15 cellular contexts compared by ENCODE assay signal in the genomic region with DNA sequence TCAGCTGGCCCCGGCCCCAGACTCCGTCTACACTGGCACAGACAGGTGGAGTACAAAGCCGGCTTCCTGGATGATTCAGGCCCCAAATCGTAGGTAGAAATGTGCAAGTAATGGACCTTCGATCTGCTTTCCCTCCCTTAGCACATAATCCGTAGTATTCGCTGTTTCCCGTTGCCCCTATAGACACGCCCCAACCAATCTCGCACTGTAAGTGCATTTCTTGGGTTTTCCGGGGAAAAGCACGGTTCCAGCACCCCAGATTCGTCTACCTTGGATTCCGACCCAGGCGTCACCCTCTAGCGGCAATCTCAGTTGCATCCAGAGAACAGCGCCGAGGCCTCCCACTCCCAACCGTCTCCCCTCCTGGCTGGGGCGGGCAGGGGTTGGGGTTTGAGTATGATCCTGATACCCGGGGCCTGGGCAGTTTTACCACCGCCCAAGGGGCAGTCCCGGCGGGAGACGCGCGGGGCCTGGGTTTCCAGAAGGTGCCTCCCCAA. TPM values are rescaled to one million over a fixed set of nuclear protein-coding genes. Genes with fewer than 3 reads are reported as not detected.
DNase-seq lines count a peak whose midpoint lies in the region; TF ChIP-seq lines count a peak whose summit lies in the region.
"Had no signal": no experiment of that assay in that cellular context is flagged by ENCODE, and none has a peak within 500 bp of the region (broad histone marks: within the 10 kb centered on the region; RNA-seq: fewer than 3 reads in every experiment).

No MANE protein-coding gene starts in this region.

- peaks cover 65% of the 10 kb centered on the region for H3K27me3 Mint-ChIP-seq in HFFc6 (ENCODE audit: insufficient read depth)

- H3K4me1 ChIP-seq in esophagus (ENCODE audit: control insufficient read depth in 2 of 2, insufficient read depth in 2 of 2, low read length in 1 of 2), result peaks cover 0 to 2% of the 10 kb centered on the region in 2 donors
- H3K4me1 ChIP-seq in osteoblast (ENCODE audit: insufficient read depth, low read length), result no peaks in the 10 kb centered on the region

- H3K9me3 ChIP-seq in esophagus (ENCODE audit: control insufficient read depth in 2 of 2, insufficient read depth in 1 of 2, low read depth in 1 of 2, low read length in 1 of 2), result no peaks in the 10 kb centered on the region
- H3K9me3 ChIP-seq in osteoblast (ENCODE audit: low read depth, low read length), result no peaks in the 10 kb centered on the region
- H3K9me3 ChIP-seq: body of pancreas had no signal

- WGBS in esophagus, 2 donors, result 4 to 8% methylated on average over 27 of the region's 27 CpGs

- no peak overlapping the region for H3K27ac Mint-ChIP-seq in HFFc6
- H3K27ac Mint-ChIP-seq: activated T-cell treated with anti-CD3 and anti-CD28 coated beads, Interleukin-2, amount 50 U/mL, for 72 hours; CD8-positive, alpha-beta memory T cell had no signal

- no peaks in the 10 kb centered on the region for H3K79me2 ChIP-seq in osteoblast (ENCODE audit: insufficient read depth, low read length)

- no peak overlapping the region for H3K4me3 Mint-ChIP-seq in HFFc6
- H3K4me3 Mint-ChIP-seq: activated T-cell treated with anti-CD3 and anti-CD28 coated beads, Interleukin-2, amount 50 U/mL, for 72 hours; CD8-positive, alpha-beta memory T cell had no signal

- H3K4me2 ChIP-seq in osteoblast (ENCODE audit: insufficient read depth, low read length), result no peak overlapping the region

- no peak overlapping the region for H3K4me3 ChIP-seq in AG09309 (ENCODE audit: control insufficient read depth, low read depth, low read length)
- peak overlapping the region in 1 of 2 donors; percentile 26 for H3K4me3 ChIP-seq in esophagus (ENCODE audit: low read depth in 1 of 2, low read length in 2 of 2)
- H3K4me3 ChIP-seq in osteoblast (ENCODE audit: insufficient read depth, low read length), result no peak overlapping the region
- H3K4me3 ChIP-seq: body of pancreas had no signal

- H3K27me3 ChIP-seq in esophagus (ENCODE audit: control insufficient read depth in 1 of 2, insufficient read depth in 2 of 2, low read length in 2 of 2) (peaks cover 2 to 14% of the 10 kb centered on the region in 2 donors), osteoblast (ENCODE audit: insufficient read depth, low read length) (peaks cover 94% of the 10 kb centered on the region)

- H2AFZ ChIP-seq in osteoblast (ENCODE audit: low read length), result no peak overlapping the region

- DNase-seq in AG09309 (ENCODE audit: low read depth), result no peak
- DNase-seq in HFFc6, result no peak
- DNase-seq in osteoblast (ENCODE audit: insufficient read length, low spot score, missing footprints), result peak; percentile 85
- DNase-seq in stimulated activated CD4-positive, alpha-beta T cell treated with anti-CD3 and anti-CD28 coated beads, Interleukin-1b, Interleukin-23, amount 100 ng/mL, for 48 hours, result no peak
- DNase-seq in effector CD8-positive, alpha-beta T cell (lab: John Stamatoyannopoulos, UW), result no peak
- DNase-seq in Ammon's horn (ENCODE audit: low spot score), result no peak
- no peak for DNase-seq in NCI-H345 (lab: John Stamatoyannopoulos, UW)
- DNase-seq: activated T-cell treated with anti-CD3 and anti-CD28 coated beads, Interleukin-2, amount 50 U/mL, for 72 hours; body of pancreas; CD8-positive, alpha-beta memory T cell; NCI-H1436; NCI-H526 treated with DMSO at 0.1 percent for 48 hours; stimulated activated CD4-positive, alpha-beta T cell treated with anti-CD3 and anti-CD28 coated beads, Interleukin-4, amount 100 ng/mL, for 24 hours; stimulated activated naive CD4-positive, alpha-beta T cell treated with Interleukin-2 at 50 U/mL for 16 hours had no signal

- no peaks in the 10 kb centered on the region for H3K9me3 Mint-ChIP-seq in HFFc6
- H3K9me3 Mint-ChIP-seq: activated T-cell treated with anti-CD3 and anti-CD28 coated beads, Interleukin-2, amount 50 U/mL, for 72 hours; CD8-positive, alpha-beta memory T cell had no signal

- no peaks in the 10 kb centered on the region for H3K36me3 Mint-ChIP-seq in HFFc6 (ENCODE audit: low read depth)
- H3K36me3 Mint-ChIP-seq: CD8-positive, alpha-beta memory T cell had no signal

- peak; percentile 18 for TF ChIP-seq CTCF in AG09309 (IDR thresholded peaks at IDR 0.05; ENCODE audit: control insufficient read depth, insufficient read depth, low read depth, low read length, missing control alignments)
- peak; percentile 37 for TF ChIP-seq CTCF in HFFc6 (IDR thresholded peaks at IDR 0.05)
- no peak for TF ChIP-seq CTCF in osteoblast (IDR thresholded peaks at IDR 0.05; ENCODE audit: extremely low read depth, low read depth, low read length)

- H3K4me1 Mint-ChIP-seq in HFFc6 (ENCODE audit: low read depth), result peaks cover 6% of the 10 kb centered on the region
- H3K4me1 Mint-ChIP-seq: CD8-positive, alpha-beta memory T cell had no signal

- H3K36me3 ChIP-seq in esophagus (ENCODE audit: control insufficient read depth in 2 of 2, insufficient read depth in 2 of 2, low read length in 1 of 2) (no peaks in the 10 kb centered on the region), osteoblast (ENCODE audit: insufficient read depth, low read length) (no peaks in the 10 kb centered on the region)

- H3K27ac ChIP-seq in esophagus (ENCODE audit: low read depth in 2 of 2, low read length in 1 of 2) (peak overlapping the region; percentile 80 to 87), osteoblast (ENCODE audit: low read depth, low read length) (no peak overlapping the region)
- H3K27ac ChIP-seq: body of pancreas had no signal

- H4K20me1 ChIP-seq in osteoblast (ENCODE audit: insufficient read depth, low read length), result peaks cover 4% of the 10 kb centered on the region

RNA-seq across cellular contexts. Expression of gene FOXF1, which starts 12.1 kb away (rescaled TPM):
- total RNA-seq in HFFc6 (2021; fragmentation: NEBNext Ultra II Directional; extraction: Animal tissue kit (Norgen Biotek cat#: 25700)), result 10 to 100 TPM; 12.5 to 20.5 (median 17.9) TPM
- polyA plus RNA-seq in esophagus, result 1 to 10 TPM; 2.1 to 4.6 TPM
- total RNA-seq in osteoblast, result not detected in 2 replicates
- total RNA-seq: activated T-cell treated with anti-CD3 and anti-CD28 coated beads, Interleukin-2, amount 50 U/mL, for 72 hours; CD8-positive, alpha-beta memory T cell had no signal
- polyA plus RNA-seq: CD8-positive, alpha-beta memory T cell had no signal

RNA-seq across cellular contexts. Expression of gene MTHFSD, which starts 56.8 kb away (rescaled TPM):
- 10 to 100 TPM; 16.8 to 18.6 (median 17.0) TPM for total RNA-seq in HFFc6 (2021; fragmentation: NEBNext Ultra II Directional; extraction: Animal tissue kit (Norgen Biotek cat#: 25700))
- polyA plus RNA-seq in esophagus, result 10 to 100 TPM in 1 of 2 donors, 1 to 10 TPM in 1; 9.7 to 14.1 TPM
- 18.5 and 20.3 TPM in 2 replicates for total RNA-seq in osteoblast

Comparison
In these comparisons a context has a peak if more than half of its experiments do, and no peak if none do; other contexts are left out.
1. RNA of gene FOXF1, which starts 12.1 kb away (total RNA-seq): 12.5 to 20.5 TPM in HFFc6; not detected in osteoblast; every median in the first group is over 10 times any median in the second.